Comparison of ENCODE assay signal across 26 cellular contexts in the genomic region with DNA sequence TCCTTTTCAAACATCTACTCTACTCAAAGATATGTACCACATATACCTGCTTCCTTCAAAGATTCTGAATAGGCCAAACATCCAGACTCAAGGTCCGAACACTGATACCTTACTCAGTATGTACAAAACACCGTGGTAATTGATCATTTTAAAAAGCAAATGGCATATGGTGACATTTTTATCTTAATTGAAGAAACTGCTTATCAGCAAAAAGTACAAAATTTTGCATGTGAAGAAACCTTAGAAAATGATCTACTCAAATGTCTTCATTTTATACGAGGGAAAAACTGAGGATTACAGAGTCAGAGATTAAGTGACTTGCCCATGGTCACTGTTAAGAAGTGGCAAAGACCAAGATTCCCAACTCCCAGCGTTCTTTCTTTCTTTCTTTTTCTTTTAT.
"Had no signal": no experiment of that assay in that cellular context is flagged by ENCODE, and none has a peak within 500 bp of the region (broad histone marks: within the 10 kb centered on the region; RNA-seq: fewer than 3 reads in every experiment).

No MANE protein-coding gene starts in this region.

- H3K36me3 ChIP-seq: colonic mucosa, esophagus squamous epithelium, gastrocnemius medialis, heart right ventricle, left lung, lower lobe of right lung had no signal

- ATAC-seq: effector memory CD8-positive, alpha-beta T cell; esophagus mucosa; gastrocnemius medialis; heart right ventricle; left cardiac atrium; left lung; left ventricle myocardium superior; lower lobe of right lung; mucosa of descending colon had no signal

- DNase-seq: colonic mucosa; cortex of kidney; effector CD8-positive, alpha-beta T cell; effector memory CD8-positive, alpha-beta T cell; endodermal cell; erythroblast; esophagus squamous epithelium; foreskin fibroblast; foreskin melanocyte; gastrocnemius medialis; glutamatergic neuron; head of caudate nucleus; heart right ventricle; hippocampal formation; left cardiac atrium; left lung; left ventricle myocardium superior; lower lobe of right lung; mesenchymal stem cell; mucosa of descending colon; naive B cell had no signal

- H3K4me1 ChIP-seq: colonic mucosa, esophagus squamous epithelium, heart right ventricle, left lung, lower lobe of right lung had no signal

- H3K27ac ChIP-seq: colonic mucosa, epithelial cell of prostate, esophagus squamous epithelium, gastrocnemius medialis, heart right ventricle, left lung, lower lobe of right lung had no signal

- H3K4me3 ChIP-seq: colonic mucosa, esophagus squamous epithelium, gastrocnemius medialis, heart right ventricle, left lung, lower lobe of right lung, mucosa of descending colon had no signal

- H3K27me3 ChIP-seq: colonic mucosa, esophagus squamous epithelium, gastrocnemius medialis, heart right ventricle, left lung had no signal

- H3K9me3 ChIP-seq: colonic mucosa, esophagus squamous epithelium, gastrocnemius medialis, heart right ventricle, left lung, lower lobe of right lung, mucosa of descending colon had no signal

- FAIRE-seq: endometrium, islet of Langerhans, keratinocyte had no signal
